Comparison of ENCODE assay signal across 1 cellular context in the genomic region with DNA sequence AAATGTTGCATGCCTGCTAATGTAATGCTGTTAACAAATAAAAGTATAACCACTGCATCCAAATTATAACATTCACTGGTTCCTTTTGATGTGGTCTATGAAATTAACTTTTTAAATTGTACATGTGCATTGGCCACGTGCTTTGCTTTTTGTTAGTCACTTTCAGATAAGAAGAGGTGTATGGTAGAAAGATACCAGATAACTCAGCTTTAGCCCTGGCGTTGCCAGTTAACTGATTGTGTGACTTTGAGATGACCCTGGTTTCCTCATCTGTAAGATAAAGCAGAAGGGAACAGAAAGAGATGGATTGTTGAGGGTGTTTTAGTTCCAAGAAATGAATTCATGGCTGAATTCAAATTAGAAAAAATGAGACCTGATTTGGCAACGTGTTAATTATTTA.
A peak's percentile ranks its signal among the peaks of the same experiment; 100 is the strongest.
TF ChIP-seq lines count a peak whose summit lies in the region.

No MANE protein-coding gene starts in this region.

TF ChIP-seq in K562, 482 proteins besides CTCF, POLR2A, EP300 and RAD21 (continued from another document and continues in another):
- TF ChIP-seq BRF2 (IDR thresholded peaks at IDR 0.05; ENCODE audit: borderline replicate concordance, insufficient read depth, insufficient read length) = no peak
- peak; percentile 63 for TF ChIP-seq TAL1 (IDR thresholded peaks at IDR 0.05)
- no peak for TF ChIP-seq YY1 (IDR thresholded peaks at IDR 0.05; ENCODE audit: borderline replicate concordance in 1 of 3, control insufficient read depth in 1 of 3, extremely low read depth in 1 of 3, insufficient read depth in 3 of 3, insufficient read length in 1 of 3, insufficient replicate concordance in 2 of 3, low read depth in 1 of 3, low read length in 2 of 3)
- no peak for TF ChIP-seq NFATC3 (IDR thresholded peaks at IDR 0.05)
- TF ChIP-seq ZNF23 (CRISPR knock-in tag; IDR thresholded peaks at IDR 0.05) = no peak
- TF ChIP-seq FIP1L1 (IDR thresholded peaks at IDR 0.05; ENCODE audit: low read depth, low read length, poor library complexity, severe bottlenecking) = no peak
- no peak for TF ChIP-seq GTF2F1 (IDR thresholded peaks at IDR 0.05; ENCODE audit: low read depth, low read length)
- TF ChIP-seq ELF1 (tag; IDR thresholded peaks at IDR 0.05) = no peak
- TF ChIP-seq ZNF589 (CRISPR knock-in tag; IDR thresholded peaks at IDR 0.05; ENCODE audit: low read depth) = no peak
- TF ChIP-seq ZNF77 (CRISPR knock-in tag; IDR thresholded peaks at IDR 0.05) = no peak
- TF ChIP-seq ZKSCAN3 (CRISPR knock-in tag; IDR thresholded peaks at IDR 0.05) = no peak
- no peak for TF ChIP-seq FOS (IDR thresholded peaks at IDR 0.05; ENCODE audit: extremely low read depth, insufficient read length)
- TF ChIP-seq WHSC1 (IDR thresholded peaks at IDR 0.05; ENCODE audit: low read length) = no peak
- TF ChIP-seq RBM15 (IDR thresholded peaks at IDR 0.05; ENCODE audit: insufficient read depth, low read length) = no peak
- TF ChIP-seq TAF1 (IDR thresholded peaks at IDR 0.05; ENCODE audit: control insufficient read depth, extremely low read depth, insufficient read depth, low read length, severe bottlenecking) = no peak
- peak; percentile 31; the same call in 1 of the 2 replicates for TF ChIP-seq NFE2 (IDR thresholded peaks at IDR 0.05; ENCODE audit: low read depth)
- no peak for TF ChIP-seq PHB (CRISPR knock-in tag; IDR thresholded peaks at IDR 0.05)
- TF ChIP-seq, protein P1, sequence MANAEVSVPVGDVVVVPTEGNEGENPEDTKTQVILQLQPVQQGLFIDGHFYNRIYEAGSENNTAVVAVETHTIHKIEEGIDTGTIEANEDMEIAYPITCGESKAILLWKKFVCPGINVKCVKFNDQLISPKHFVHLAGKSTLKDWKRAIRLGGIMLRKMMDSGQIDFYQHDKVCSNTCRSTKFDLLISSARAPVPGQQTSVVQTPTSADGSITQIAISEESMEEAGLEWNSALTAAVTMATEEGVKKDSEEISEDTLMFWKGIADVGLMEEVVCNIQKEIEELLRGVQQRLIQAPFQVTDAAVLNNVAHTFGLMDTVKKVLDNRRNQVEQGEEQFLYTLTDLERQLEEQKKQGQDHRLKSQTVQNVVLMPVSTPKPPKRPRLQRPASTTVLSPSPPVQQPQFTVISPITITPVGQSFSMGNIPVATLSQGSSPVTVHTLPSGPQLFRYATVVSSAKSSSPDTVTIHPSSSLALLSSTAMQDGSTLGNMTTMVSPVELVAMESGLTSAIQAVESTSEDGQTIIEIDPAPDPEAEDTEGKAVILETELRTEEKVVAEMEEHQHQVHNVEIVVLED (CRISPR knock-in tag; IDR thresholded peaks at IDR 0.05) = no peak
- TF ChIP-seq MIER1 (IDR thresholded peaks at IDR 0.05; ENCODE audit: low read depth) = no peak
- TF ChIP-seq GATAD2B (IDR thresholded peaks at IDR 0.05; ENCODE audit: borderline replicate concordance) = 0 out of 2 replicates have a peak, but pooled peaks have one; percentile 60
- peak; percentile 55; the same call in 1 of the 2 replicates for TF ChIP-seq RAD51 (IDR thresholded peaks at IDR 0.05; ENCODE audit: borderline replicate concordance, low read depth)
- no peak for TF ChIP-seq SIN3B (IDR thresholded peaks at IDR 0.05; ENCODE audit: low read depth)
- TF ChIP-seq, protein P2, sequence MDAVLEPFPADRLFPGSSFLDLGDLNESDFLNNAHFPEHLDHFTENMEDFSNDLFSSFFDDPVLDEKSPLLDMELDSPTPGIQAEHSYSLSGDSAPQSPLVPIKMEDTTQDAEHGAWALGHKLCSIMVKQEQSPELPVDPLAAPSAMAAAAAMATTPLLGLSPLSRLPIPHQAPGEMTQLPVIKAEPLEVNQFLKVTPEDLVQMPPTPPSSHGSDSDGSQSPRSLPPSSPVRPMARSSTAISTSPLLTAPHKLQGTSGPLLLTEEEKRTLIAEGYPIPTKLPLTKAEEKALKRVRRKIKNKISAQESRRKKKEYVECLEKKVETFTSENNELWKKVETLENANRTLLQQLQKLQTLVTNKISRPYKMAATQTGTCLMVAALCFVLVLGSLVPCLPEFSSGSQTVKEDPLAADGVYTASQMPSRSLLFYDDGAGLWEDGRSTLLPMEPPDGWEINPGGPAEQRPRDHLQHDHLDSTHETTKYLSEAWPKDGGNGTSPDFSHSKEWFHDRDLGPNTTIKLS (IDR thresholded peaks at IDR 0.05; ENCODE audit: borderline replicate concordance, low read depth) = no peak
- peak; percentile 21 for TF ChIP-seq MEIS2 (IDR thresholded peaks at IDR 0.05; ENCODE audit: partially characterized antibody)
- 0 out of 2 replicates have a peak, but pooled peaks have one; percentile 32 for TF ChIP-seq POLR2H (tag; IDR thresholded peaks at IDR 0.05; ENCODE audit: low read depth)
- TF ChIP-seq, protein P3, sequence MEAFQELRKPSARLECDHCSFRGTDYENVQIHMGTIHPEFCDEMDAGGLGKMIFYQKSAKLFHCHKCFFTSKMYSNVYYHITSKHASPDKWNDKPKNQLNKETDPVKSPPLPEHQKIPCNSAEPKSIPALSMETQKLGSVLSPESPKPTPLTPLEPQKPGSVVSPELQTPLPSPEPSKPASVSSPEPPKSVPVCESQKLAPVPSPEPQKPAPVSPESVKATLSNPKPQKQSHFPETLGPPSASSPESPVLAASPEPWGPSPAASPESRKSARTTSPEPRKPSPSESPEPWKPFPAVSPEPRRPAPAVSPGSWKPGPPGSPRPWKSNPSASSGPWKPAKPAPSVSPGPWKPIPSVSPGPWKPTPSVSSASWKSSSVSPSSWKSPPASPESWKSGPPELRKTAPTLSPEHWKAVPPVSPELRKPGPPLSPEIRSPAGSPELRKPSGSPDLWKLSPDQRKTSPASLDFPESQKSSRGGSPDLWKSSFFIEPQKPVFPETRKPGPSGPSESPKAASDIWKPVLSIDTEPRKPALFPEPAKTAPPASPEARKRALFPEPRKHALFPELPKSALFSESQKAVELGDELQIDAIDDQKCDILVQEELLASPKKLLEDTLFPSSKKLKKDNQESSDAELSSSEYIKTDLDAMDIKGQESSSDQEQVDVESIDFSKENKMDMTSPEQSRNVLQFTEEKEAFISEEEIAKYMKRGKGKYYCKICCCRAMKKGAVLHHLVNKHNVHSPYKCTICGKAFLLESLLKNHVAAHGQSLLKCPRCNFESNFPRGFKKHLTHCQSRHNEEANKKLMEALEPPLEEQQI (IDR thresholded peaks at IDR 0.05) = no peak
- no peak for TF ChIP-seq MCM7 (IDR thresholded peaks at IDR 0.05)
- TF ChIP-seq DPF2 (IDR thresholded peaks at IDR 0.05) = peak; percentile 84
- TF ChIP-seq CSDE1 (IDR thresholded peaks at IDR 0.05) = no peak
- TF ChIP-seq FOXK2 (conservative IDR thresholded peaks at IDR 0.05 in 1 of 2, IDR thresholded peaks at IDR 0.05 in 1 of 2; ENCODE audit: low read depth in 2 of 2) = no peak
- no peak for TF ChIP-seq MTF1 (CRISPR knock-in tag; IDR thresholded peaks at IDR 0.05; ENCODE audit: borderline replicate concordance)
- TF ChIP-seq, protein P4, sequence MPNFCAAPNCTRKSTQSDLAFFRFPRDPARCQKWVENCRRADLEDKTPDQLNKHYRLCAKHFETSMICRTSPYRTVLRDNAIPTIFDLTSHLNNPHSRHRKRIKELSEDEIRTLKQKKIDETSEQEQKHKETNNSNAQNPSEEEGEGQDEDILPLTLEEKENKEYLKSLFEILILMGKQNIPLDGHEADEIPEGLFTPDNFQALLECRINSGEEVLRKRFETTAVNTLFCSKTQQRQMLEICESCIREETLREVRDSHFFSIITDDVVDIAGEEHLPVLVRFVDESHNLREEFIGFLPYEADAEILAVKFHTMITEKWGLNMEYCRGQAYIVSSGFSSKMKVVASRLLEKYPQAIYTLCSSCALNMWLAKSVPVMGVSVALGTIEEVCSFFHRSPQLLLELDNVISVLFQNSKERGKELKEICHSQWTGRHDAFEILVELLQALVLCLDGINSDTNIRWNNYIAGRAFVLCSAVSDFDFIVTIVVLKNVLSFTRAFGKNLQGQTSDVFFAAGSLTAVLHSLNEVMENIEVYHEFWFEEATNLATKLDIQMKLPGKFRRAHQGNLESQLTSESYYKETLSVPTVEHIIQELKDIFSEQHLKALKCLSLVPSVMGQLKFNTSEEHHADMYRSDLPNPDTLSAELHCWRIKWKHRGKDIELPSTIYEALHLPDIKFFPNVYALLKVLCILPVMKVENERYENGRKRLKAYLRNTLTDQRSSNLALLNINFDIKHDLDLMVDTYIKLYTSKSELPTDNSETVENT (CRISPR knock-in tag; IDR thresholded peaks at IDR 0.05) = no peak
- TF ChIP-seq MED1 (CRISPR knock-in tag; IDR thresholded peaks at IDR 0.05; ENCODE audit: borderline replicate concordance) = no peak
- TF ChIP-seq ARID1B (IDR thresholded peaks at IDR 0.05) = peak; percentile 84
- TF ChIP-seq JUN (IDR thresholded peaks at IDR 0.05; ENCODE audit: borderline replicate concordance, low read depth, low read length) = 0 out of 2 replicates have a peak, but pooled peaks have one; percentile 17
- TF ChIP-seq JUN (CRISPR knock-in tag; IDR thresholded peaks at IDR 0.05; ENCODE audit: borderline replicate concordance) = no peak
- TF ChIP-seq TCF3 (CRISPR knock-in tag; IDR thresholded peaks at IDR 0.05) = peak; percentile 57
- TF ChIP-seq POLR2B (IDR thresholded peaks at IDR 0.05; ENCODE audit: low read depth, partially characterized antibody) = no peak
- no peak for TF ChIP-seq TARDBP (IDR thresholded peaks at IDR 0.05)
- TF ChIP-seq ZNF830 (CRISPR knock-in tag; IDR thresholded peaks at IDR 0.05) = no peak
- no peak for TF ChIP-seq CREB1 (IDR thresholded peaks at IDR 0.05)
- TF ChIP-seq CREB1 (CRISPR knock-in tag; IDR thresholded peaks at IDR 0.05) = no peak
- peak; percentile 92 for TF ChIP-seq CTBP1 (IDR thresholded peaks at IDR 0.05; ENCODE audit: borderline replicate concordance)
- TF ChIP-seq ZBTB9 (CRISPR knock-in tag; IDR thresholded peaks at IDR 0.05) = no peak
- no peak for TF ChIP-seq ZBTB49 (CRISPR knock-in tag; IDR thresholded peaks at IDR 0.05; ENCODE audit: borderline replicate concordance)
- no peak for TF ChIP-seq KDM5B (IDR thresholded peaks at IDR 0.05; ENCODE audit: insufficient replicate concordance, low read depth, low read length)
